ENCODE assay signal across 8 cellular contexts in genomic region chr6:149567194-149567586, GRCh38.
DNase-seq lines count a peak whose midpoint lies in the region; TF ChIP-seq lines count a peak whose summit lies in the region.

No MANE protein-coding gene starts in this region.

- no peaks in the 10 kb centered on the region for H3K27me3 ChIP-seq in DOHH2 (ENCODE audit: control insufficient read depth, low read length)
- H3K27me3 ChIP-seq in NT2/D1 (ENCODE audit: insufficient read depth, insufficient read length): peaks cover 2% of the 10 kb centered on the region
- H3K27me3 ChIP-seq in parathyroid adenoma (ENCODE audit: control insufficient read depth, insufficient read depth, low read length): no peaks in the 10 kb centered on the region

- H4K20me1 ChIP-seq in DOHH2 (ENCODE audit: control insufficient read depth, insufficient read depth, low read depth, low read length): peaks cover 11% of the 10 kb centered on the region; the same call in 1 of the 2 replicates

- H3K27ac ChIP-seq in DOHH2 (ENCODE audit: low read depth, low read length) (no peak overlapping the region), parathyroid adenoma (peak overlapping the region; percentile 94)

- H3K4me2 ChIP-seq in DOHH2 (ENCODE audit: low read length) (peak overlapping the region; percentile 84), parathyroid adenoma (ENCODE audit: low read length) (peak overlapping the region; percentile 98)

- H3K9ac ChIP-seq in NT2/D1 (ENCODE audit: insufficient read length, low read depth): peak overlapping the region; percentile 90
- H3K9ac ChIP-seq in parathyroid adenoma: no peak overlapping the region

- no peak for DNase-seq in NT2/D1 (ENCODE audit: low read depth, low spot score)
- no peak for DNase-seq in epithelial cell of esophagus (ENCODE audit: low read depth)
- no peak for DNase-seq in dedifferentiated amniotic fluid mesenchymal stem cell (ENCODE audit: extremely low spot score)
- no peak for DNase-seq in iPS-NIHi11 (ENCODE audit: low spot score)
- DNase-seq in activated CD4-positive, CD25-positive, alpha-beta regulatory T cell (lab: John Stamatoyannopoulos, UW): no peak
- no peak for DNase-seq in ecto neural progenitor cell (ENCODE audit: low spot score)

- TF ChIP-seq CTCF in DOHH2 (IDR thresholded peaks at IDR 0.05; ENCODE audit: low read depth, low read length, poor library complexity, severe bottlenecking): no peak
- no peak for TF ChIP-seq CTCF in epithelial cell of esophagus (IDR thresholded peaks at IDR 0.05; ENCODE audit: insufficient read depth, low read depth, low read length, missing control alignments)
- no peak for TF ChIP-seq CTCF in parathyroid adenoma (IDR thresholded peaks at IDR 0.05)

- peak overlapping the region; percentile 99 for H2AFZ ChIP-seq in parathyroid adenoma

- peaks cover 22% of the 10 kb centered on the region for H3K4me1 ChIP-seq in DOHH2 (ENCODE audit: control insufficient read depth, low read length)
- no peaks in the 10 kb centered on the region for H3K4me1 ChIP-seq in NT2/D1 (ENCODE audit: insufficient read depth, insufficient read length)
- peaks cover 5% of the 10 kb centered on the region for H3K4me1 ChIP-seq in parathyroid adenoma

- peaks cover 14% of the 10 kb centered on the region for H3K36me3 ChIP-seq in DOHH2 (ENCODE audit: control insufficient read depth, low read length)
- H3K36me3 ChIP-seq in NT2/D1 (ENCODE audit: insufficient read depth, insufficient read length, low read length): no peaks in the 10 kb centered on the region
- H3K36me3 ChIP-seq in parathyroid adenoma (ENCODE audit: control insufficient read depth, insufficient read depth, low read length): no peaks in the 10 kb centered on the region

- H3K9me2 ChIP-seq in DOHH2 (replicated peaks; ENCODE audit: control insufficient read depth, low read length): no peaks in the 10 kb centered on the region

- H3K79me2 ChIP-seq in DOHH2 (ENCODE audit: control insufficient read depth, low read length): peaks cover 51% of the 10 kb centered on the region
- peaks cover 37% of the 10 kb centered on the region for H3K79me2 ChIP-seq in parathyroid adenoma

- H3K4me3 ChIP-seq in DOHH2 (ENCODE audit: low read length) (peak overlapping the region; percentile 97), NT2/D1 (ENCODE audit: insufficient read length, low read depth) (peak overlapping the region; percentile 90), epithelial cell of esophagus (ENCODE audit: low read length) (peak overlapping the region; percentile 85), parathyroid adenoma (ENCODE audit: low read depth, low read length) (peak overlapping the region; percentile 99)

- H3K9me3 ChIP-seq in DOHH2 (ENCODE audit: control insufficient read depth, insufficient read depth, low read length): no peaks in the 10 kb centered on the region
- no peaks in the 10 kb centered on the region for H3K9me3 ChIP-seq in NT2/D1 (ENCODE audit: insufficient read depth, low read length)
- no peaks in the 10 kb centered on the region for H3K9me3 ChIP-seq in parathyroid adenoma (ENCODE audit: control insufficient read depth, low read length)

- peaks cover 13% of the 10 kb centered on the region for H3F3A ChIP-seq in DOHH2 (ENCODE audit: control insufficient read depth, insufficient read depth)
